In genomic region chr11:3134218-3134621, GRCh38 we compare ENCODE assay signal across 29 cellular contexts. TPM values are rescaled to one million over a fixed set of nuclear protein-coding genes. Genes with fewer than 3 reads are reported as not detected.
A peak's percentile ranks its signal among the peaks of the same experiment; 100 is the strongest.
DNase-seq lines count a peak whose midpoint lies in the region; ATAC-seq and TF ChIP-seq lines count a peak whose summit lies in the region.
"Had no signal": no experiment of that assay in that cellular context is flagged by ENCODE, and none has a peak within 500 bp of the region (broad histone marks: within the 10 kb centered on the region; RNA-seq: fewer than 3 reads in every experiment).

No MANE protein-coding gene starts in this region.

- WGBS in endodermal cell (ENCODE audit: insufficient coverage in 1 of 2, insufficient read length in 1 of 2), 2 experiments = 65% methylated on average over 4 of the region's 4 CpGs; no CpG with 5 or more reads in 1 of the 2 experiments

- peaks cover 69% of the 10 kb centered on the region for H4K20me1 ChIP-seq in osteoblast (ENCODE audit: insufficient read depth, low read length)

- peaks cover 19% of the 10 kb centered on the region for H3K79me2 ChIP-seq in osteoblast (ENCODE audit: insufficient read depth, low read length)

- H3K4me1 ChIP-seq in endodermal cell (ENCODE audit: control insufficient read depth, insufficient read depth, low read length) = no peaks in the 10 kb centered on the region
- no peaks in the 10 kb centered on the region for H3K4me1 ChIP-seq in osteoblast (ENCODE audit: insufficient read depth, low read length)

- ATAC-seq in natural killer cell (no peak), HG02852 (IDR thresholded peaks at IDR 0.05; ENCODE audit: unreplicated experiment) (no peak)
- ATAC-seq in natural killer cell treated with Interleukin-12 subunit alpha and Interleukin-12 subunit beta and Interleukin-15 and Interleukin-18, amount 100 ng/mL, for 72 hours = no peak
- ATAC-seq: activated T-helper 17 cell treated with anti-CD3 and anti-CD28 coated beads, Interleukin-2, amount 50 U/mL, for 72 hours; stimulated activated naive B cell treated with anti-CD40 and anti-IgM and Interleukin-4, amounts not matched to agents 10 μg/mL and 1 μg/mL and 100 μg/mL, for 72 hours had no signal

- H3K4me2 ChIP-seq in osteoblast (ENCODE audit: insufficient read depth, low read length) = no peak overlapping the region
- H3K4me2 ChIP-seq: PC-9 had no signal

- H3K9me3 ChIP-seq in endodermal cell (ENCODE audit: control insufficient read depth, low read length) (no peaks in the 10 kb centered on the region), osteoblast (ENCODE audit: low read depth, low read length) (no peaks in the 10 kb centered on the region)
- H3K9me3 ChIP-seq: esophagus squamous epithelium had no signal

- no peak for DNase-seq in natural killer cell
- no peak for DNase-seq in natural killer cell treated with Interleukin-12 subunit alpha and Interleukin-12 subunit beta and Interleukin-15 and Interleukin-18, amount 100 ng/mL, for 72 hours (ENCODE audit: low spot score)
- peak; percentile 30 for DNase-seq in endodermal cell
- peak; percentile 29 for DNase-seq in osteoblast (ENCODE audit: insufficient read length, low spot score, missing footprints)
- DNase-seq in hippocampal formation (lab: John Stamatoyannopoulos, UW) = no peak
- DNase-seq in GM13977 (ENCODE audit: low spot score) = no peak
- DNase-seq in NCI-H510A treated with DMSO at 0.1 percent for 48 hours (lab: John Stamatoyannopoulos, UW) = no peak
- DNase-seq: activated CD4-positive, alpha-beta memory T cell treated with anti-CD3 and anti-CD28 coated beads, Interleukin-2, amount 10 ng/mL, durations not matched to agents 7 days and 5 days; activated CD4-positive, alpha-beta T cell treated with anti-CD3 and anti-CD28 coated beads for 1 hour; activated naive CD8-positive, alpha-beta T cell treated with anti-CD3 and anti-CD28 coated beads for 36 hours; central memory CD4-positive, alpha-beta T cell; dermis blood vessel endothelial cell; DMS53; esophagus squamous epithelium; foreskin melanocyte; NCI-H1105; NCI-H187 treated with DMSO at 0.1 percent for 48 hours; NCI-H2171 treated with DMSO at 0.1 percent for 48 hours; NCI-H524 treated with DMSO at 0.1 percent for 48 hours; NK-92 treated with Interleukin-12 subunit alpha and Interleukin-12 subunit beta, amount 100 ng/mL, for 24 hours; occipital lobe; PC-9; SIG-M5; stimulated activated CD4-positive, alpha-beta T cell treated with anti-CD3 and anti-CD28 coated beads, Interleukin-4, amount 100 ng/mL, for 24 hours; stimulated activated naive B cell treated with anti-CD40 and anti-IgM and Interleukin-4, amounts not matched to agents 10 μg/mL and 1 μg/mL and 100 μg/mL, for 72 hours had no signal

- no peaks in the 10 kb centered on the region for H3K36me3 Mint-ChIP-seq in natural killer cell
- no peaks in the 10 kb centered on the region for H3K36me3 Mint-ChIP-seq in natural killer cell treated with Interleukin-12 subunit alpha and Interleukin-12 subunit beta and Interleukin-15 and Interleukin-18, amount 100 ng/mL, for 72 hours
- no peaks in the 10 kb centered on the region for H3K36me3 Mint-ChIP-seq in endodermal cell (ENCODE audit: low read depth)
- H3K36me3 Mint-ChIP-seq: activated naive CD8-positive, alpha-beta T cell treated with anti-CD3 and anti-CD28 coated beads for 36 hours; stimulated activated naive B cell treated with anti-CD40 and anti-IgM and Interleukin-4, amounts not matched to agents 10 μg/mL and 1 μg/mL and 100 μg/mL, for 72 hours had no signal

- no peak overlapping the region for H3K9ac ChIP-seq in endodermal cell (ENCODE audit: extremely low read depth, low read length, poor library complexity, severe bottlenecking)

- H3K27ac ChIP-seq in endodermal cell (ENCODE audit: low read depth, low read length) = no peak overlapping the region
- H3K27ac ChIP-seq in osteoblast (ENCODE audit: low read depth, low read length) = no peak overlapping the region
- H3K27ac ChIP-seq: PC-9 had no signal

- H3K4me3 ChIP-seq in endodermal cell (ENCODE audit: low read length) (no peak overlapping the region), osteoblast (ENCODE audit: insufficient read depth, low read length) (no peak overlapping the region)
- H3K4me3 ChIP-seq: esophagus squamous epithelium, K562, PC-9 had no signal

- H3K9me3 Mint-ChIP-seq in natural killer cell (peaks cover 0 to 4% of the 10 kb centered on the region in 2 donors), endodermal cell (no peaks in the 10 kb centered on the region)
- H3K9me3 Mint-ChIP-seq in natural killer cell treated with Interleukin-12 subunit alpha and Interleukin-12 subunit beta and Interleukin-15 and Interleukin-18, amount 100 ng/mL, for 72 hours = no peaks in the 10 kb centered on the region
- H3K9me3 Mint-ChIP-seq: activated CD4-positive, alpha-beta memory T cell treated with anti-CD3 and anti-CD28 coated beads, Interleukin-2, amount 10 ng/mL, durations not matched to agents 7 days and 5 days; activated naive CD8-positive, alpha-beta T cell treated with anti-CD3 and anti-CD28 coated beads for 36 hours; activated T-helper 17 cell treated with anti-CD3 and anti-CD28 coated beads, Interleukin-2, amount 50 U/mL, for 72 hours; T-helper 1 cell treated with Interleukin-12 subunit alpha and Interleukin-12 subunit beta and Interleukin-4 antibody, amounts not matched to agents 30 μg/mL and 1 μg/mL, for 36 hours had no signal

- no peak overlapping the region for H2AFZ ChIP-seq in osteoblast (ENCODE audit: low read length)
- H2AFZ ChIP-seq: PC-9 had no signal

- intact Hi-C loops in natural killer cell (cut with micrococcal nuclease) = no loop called here

- peaks cover 70 to 95% of the 10 kb centered on the region in 2 donors for H3K4me1 Mint-ChIP-seq in natural killer cell
- peaks cover 48 to 52% of the 10 kb centered on the region in 2 donors for H3K4me1 Mint-ChIP-seq in natural killer cell treated with Interleukin-12 subunit alpha and Interleukin-12 subunit beta and Interleukin-15 and Interleukin-18, amount 100 ng/mL, for 72 hours (ENCODE audit: low read depth in 2 of 2)
- H3K4me1 Mint-ChIP-seq in endodermal cell = no peaks in the 10 kb centered on the region
- H3K4me1 Mint-ChIP-seq: activated CD4-positive, alpha-beta memory T cell treated with anti-CD3 and anti-CD28 coated beads, Interleukin-2, amount 10 ng/mL, durations not matched to agents 7 days and 5 days; activated T-helper 17 cell treated with anti-CD3 and anti-CD28 coated beads, Interleukin-2, amount 50 U/mL, for 72 hours had no signal

- H3K36me3 ChIP-seq in endodermal cell (ENCODE audit: control insufficient read depth, insufficient read depth, low read length) (no peaks in the 10 kb centered on the region), osteoblast (ENCODE audit: insufficient read depth, low read length) (no peaks in the 10 kb centered on the region)

- no peaks in the 10 kb centered on the region for H3K27me3 Mint-ChIP-seq in natural killer cell (ENCODE audit: low read depth in 2 of 2)
- H3K27me3 Mint-ChIP-seq in natural killer cell treated with Interleukin-12 subunit alpha and Interleukin-12 subunit beta and Interleukin-15 and Interleukin-18, amount 100 ng/mL, for 72 hours = no peaks in the 10 kb centered on the region
- peaks cover 53% of the 10 kb centered on the region for H3K27me3 Mint-ChIP-seq in endodermal cell (ENCODE audit: insufficient read depth)
- H3K27me3 Mint-ChIP-seq: activated CD4-positive, alpha-beta memory T cell treated with anti-CD3 and anti-CD28 coated beads, Interleukin-2, amount 10 ng/mL, durations not matched to agents 7 days and 5 days; activated naive CD8-positive, alpha-beta T cell treated with anti-CD3 and anti-CD28 coated beads for 36 hours; activated T-helper 17 cell treated with anti-CD3 and anti-CD28 coated beads, Interleukin-2, amount 50 U/mL, for 72 hours; stimulated activated naive B cell treated with anti-CD40 and anti-IgM and Interleukin-4, amounts not matched to agents 10 μg/mL and 1 μg/mL and 100 μg/mL, for 72 hours had no signal

- H3K27ac Mint-ChIP-seq in natural killer cell = peak overlapping the region; percentile 80 to 93
- no peak overlapping the region for H3K27ac Mint-ChIP-seq in natural killer cell treated with Interleukin-12 subunit alpha and Interleukin-12 subunit beta and Interleukin-15 and Interleukin-18, amount 100 ng/mL, for 72 hours
- H3K27ac Mint-ChIP-seq in endodermal cell = no peak overlapping the region
- H3K27ac Mint-ChIP-seq: activated CD4-positive, alpha-beta memory T cell treated with anti-CD3 and anti-CD28 coated beads, Interleukin-2, amount 10 ng/mL, durations not matched to agents 7 days and 5 days; activated naive CD8-positive, alpha-beta T cell treated with anti-CD3 and anti-CD28 coated beads for 36 hours; activated T-helper 17 cell treated with anti-CD3 and anti-CD28 coated beads, Interleukin-2, amount 50 U/mL, for 72 hours; stimulated activated naive B cell treated with anti-CD40 and anti-IgM and Interleukin-4, amounts not matched to agents 10 μg/mL and 1 μg/mL and 100 μg/mL, for 72 hours; T-helper 1 cell treated with Interleukin-12 subunit alpha and Interleukin-12 subunit beta and Interleukin-4 antibody, amounts not matched to agents 30 μg/mL and 1 μg/mL, for 36 hours had no signal

- no peak for TF ChIP-seq CTCF in natural killer cell (IDR thresholded peaks at IDR 0.05)
- TF ChIP-seq CTCF in endodermal cell (conservative IDR thresholded peaks at IDR 0.05) = no peak
- TF ChIP-seq CTCF in osteoblast (IDR thresholded peaks at IDR 0.05; ENCODE audit: extremely low read depth, low read depth, low read length) = no peak
- TF ChIP-seq CTCF in GM13977 (IDR thresholded peaks at IDR 0.05; ENCODE audit: extremely low read depth, insufficient read depth, missing control alignments) = no peak

- in situ Hi-C loops in GM13977 (cut with MboI; ENCODE audit: low pct_unique_long_range_greater_than_20kb, low sequenced_read_pairs, unreplicated experiment) = no loop called here

- peak overlapping the region; percentile 35 for H3K4me3 Mint-ChIP-seq in natural killer cell
- H3K4me3 Mint-ChIP-seq in natural killer cell treated with Interleukin-12 subunit alpha and Interleukin-12 subunit beta and Interleukin-15 and Interleukin-18, amount 100 ng/mL, for 72 hours = no peak overlapping the region
- H3K4me3 Mint-ChIP-seq in endodermal cell = no peak overlapping the region
- H3K4me3 Mint-ChIP-seq: activated CD4-positive, alpha-beta memory T cell treated with anti-CD3 and anti-CD28 coated beads, Interleukin-2, amount 10 ng/mL, durations not matched to agents 7 days and 5 days; activated naive CD8-positive, alpha-beta T cell treated with anti-CD3 and anti-CD28 coated beads for 36 hours; activated T-helper 17 cell treated with anti-CD3 and anti-CD28 coated beads, Interleukin-2, amount 50 U/mL, for 72 hours; stimulated activated naive B cell treated with anti-CD40 and anti-IgM and Interleukin-4, amounts not matched to agents 10 μg/mL and 1 μg/mL and 100 μg/mL, for 72 hours; T-helper 1 cell treated with Interleukin-12 subunit alpha and Interleukin-12 subunit beta and Interleukin-4 antibody, amounts not matched to agents 30 μg/mL and 1 μg/mL, for 36 hours had no signal

- peaks cover 26% of the 10 kb centered on the region for H3K27me3 ChIP-seq in endodermal cell (ENCODE audit: control insufficient read depth, insufficient read depth, low read length, poor library complexity, severe bottlenecking)
- H3K27me3 ChIP-seq in osteoblast (ENCODE audit: insufficient read depth, low read length) = no peaks in the 10 kb centered on the region
- H3K27me3 ChIP-seq: esophagus squamous epithelium had no signal

RNA-seq across cellular contexts. Expression of gene OSBPL5, which starts 30.9 kb away (rescaled TPM):
- 100 to 1,000 TPM; 375 to 522 (median 377) TPM for total RNA-seq in natural killer cell
- total RNA-seq in natural killer cell treated with Interleukin-12 subunit alpha and Interleukin-12 subunit beta and Interleukin-15 and Interleukin-18, amount 100 ng/mL, for 72 hours = 10 to 100 TPM; 58.3 to 74.6 TPM
- total RNA-seq in endodermal cell = 1 to 10 TPM; 1.2 to 4.8 TPM
- 15.4 TPM for polyA plus RNA-seq in endodermal cell (2013, experiment 1 of 2)
- polyA plus RNA-seq in endodermal cell (2013, experiment 2 of 2) = 16.4 TPM
- total RNA-seq in osteoblast = 46.0 and 49.9 TPM in 2 replicates

Comparison
In these comparisons a context has a peak if more than half of its experiments do, and no peak if none do; other contexts are left out.
1. H3K27ac Mint-ChIP-seq: peak in natural killer cell (2 of 2); none in natural killer cell treated with Interleukin-12 subunit alpha and Interleukin-12 subunit beta and Interleukin-15 and Interleukin-18, amount 100 ng/mL, for 72 hours (0 of 2) and endodermal cell (single experiment).
2. DNase-seq: peak in endodermal cell (single experiment) and osteoblast (single experiment); none in natural killer cell (single experiment), natural killer cell treated with Interleukin-12 subunit alpha and Interleukin-12 subunit beta and Interleukin-15 and Interleukin-18, amount 100 ng/mL, for 72 hours (single experiment), hippocampal formation (0 of 2), GM13977 (single experiment) and NCI-H510A treated with DMSO at 0.1 percent for 48 hours (single experiment).